In the genomic region with DNA sequence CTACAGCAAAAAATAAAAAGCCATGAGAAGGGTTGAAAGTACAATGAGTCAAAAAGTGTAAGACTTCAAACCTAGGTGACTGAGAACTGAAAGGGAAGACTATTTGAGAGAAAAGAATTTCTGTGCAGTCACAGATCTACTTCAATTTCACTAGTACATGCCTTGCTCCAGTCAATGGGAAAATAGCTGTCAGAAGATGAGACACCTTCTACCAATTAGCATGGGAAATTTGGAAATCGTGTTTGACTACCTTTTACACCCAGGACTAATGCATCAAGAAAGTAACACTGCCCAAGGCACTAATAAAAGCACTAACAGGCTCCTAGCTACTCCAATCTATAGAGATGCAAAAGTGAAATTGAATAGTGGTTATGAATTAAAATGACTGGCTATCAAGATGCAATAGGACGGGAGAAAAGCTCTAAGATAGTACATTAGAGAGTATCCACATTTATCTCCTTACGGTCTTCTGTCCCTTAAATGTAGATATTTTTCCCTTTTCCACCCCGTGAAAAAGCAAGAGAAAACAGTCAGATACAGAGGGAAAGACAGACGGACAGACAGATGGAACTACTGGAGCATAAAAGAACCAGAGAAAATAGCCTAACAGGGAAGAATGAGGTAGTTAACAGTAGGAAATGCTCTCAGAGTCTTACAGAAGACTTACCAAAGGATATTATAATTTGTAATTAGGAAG, we compare ENCODE assay signal across 9 cellular contexts. TPM values are rescaled to one million over a fixed set of nuclear protein-coding genes. Genes with fewer than 3 reads are reported as not detected.
DNase-seq lines count a peak whose midpoint lies in the region; ATAC-seq and TF ChIP-seq lines count a peak whose summit lies in the region.
"Had no signal": no experiment of that assay in that cellular context is flagged by ENCODE, and none has a peak within 500 bp of the region (broad histone marks: within the 10 kb centered on the region; RNA-seq: fewer than 3 reads in every experiment).

No MANE protein-coding gene starts in this region.

- peaks cover 0 to 25% (median 0%) of the 10 kb centered on the region in 4 donors for H3K4me1 ChIP-seq in transverse colon

- H3K4me1 Mint-ChIP-seq in activated naive CD8-positive, alpha-beta T cell treated with anti-CD3 and anti-CD28 coated beads for 36 hours = peaks cover 73% of the 10 kb centered on the region

- intact Hi-C loops in transverse colon (cut with DNase I; ENCODE audit: low total_unique reads) = no loop called here

- H3K27me3 ChIP-seq in transverse colon = no peaks in the 10 kb centered on the region

- H3K27ac Mint-ChIP-seq in activated naive CD8-positive, alpha-beta T cell treated with anti-CD3 and anti-CD28 coated beads for 36 hours = peak overlapping the region; percentile 70

- no peaks in the 10 kb centered on the region for H3K9me3 Mint-ChIP-seq in activated naive CD8-positive, alpha-beta T cell treated with anti-CD3 and anti-CD28 coated beads for 36 hours

- no peak overlapping the region for H3K4me3 ChIP-seq in transverse colon

- TF ChIP-seq CTCF in transverse colon (IDR thresholded peaks at IDR 0.05) = no peak

- TF ChIP-seq POLR2A in GM18505 (IDR thresholded peaks at IDR 0.05; ENCODE audit: borderline replicate concordance, extremely low read depth, insufficient read depth, insufficient read length) = peak; percentile 12
- TF ChIP-seq POLR2A in transverse colon (IDR thresholded peaks at IDR 0.05) = no peak

- H3K27me3 Mint-ChIP-seq in activated naive CD8-positive, alpha-beta T cell treated with anti-CD3 and anti-CD28 coated beads for 36 hours = no peaks in the 10 kb centered on the region

- peaks cover 4% of the 10 kb centered on the region for H3K36me3 Mint-ChIP-seq in activated naive CD8-positive, alpha-beta T cell treated with anti-CD3 and anti-CD28 coated beads for 36 hours

- no peak for DNase-seq in activated naive CD8-positive, alpha-beta T cell treated with anti-CD3 and anti-CD28 coated beads for 36 hours
- DNase-seq in effector CD4-positive, alpha-beta T cell = no peak
- DNase-seq in A172 (ENCODE audit: low spot score) (no peak), transverse colon (no peak), DMS153 treated with DMSO at 0.1 percent for 48 hours (lab: John Stamatoyannopoulos, UW; ENCODE audit: unreplicated experiment) (no peak)

- in situ Hi-C loops in transverse colon (cut with MboI; ENCODE audit: low pct_ligation_motif_present in 1 of 4, low pct_unique_long_range_greater_than_20kb in 1 of 4, low sequenced_read_pairs in 3 of 4) = no loop called here

- peak overlapping the region; percentile 49 for H3K4me3 Mint-ChIP-seq in activated naive CD8-positive, alpha-beta T cell treated with anti-CD3 and anti-CD28 coated beads for 36 hours

- no peaks in the 10 kb centered on the region for H3K36me3 ChIP-seq in transverse colon

- WGBS in transverse colon (ENCODE audit: low coverage in 1 of 2), 2 donors = 74 to 75% methylated on average over 5 of the region's 5 CpGs

- ATAC-seq in GM18505 (IDR thresholded peaks at IDR 0.05; ENCODE audit: unreplicated experiment) (peak; percentile 38), GM21447 (IDR thresholded peaks at IDR 0.05; ENCODE audit: unreplicated experiment) (peak; percentile 40), HG03280 (IDR thresholded peaks at IDR 0.05; ENCODE audit: unreplicated experiment) (peak; percentile 51)

- H3K27ac ChIP-seq in transverse colon = no peak overlapping the region
- H3K27ac ChIP-seq: RWPE1 had no signal

- TF ChIP-seq EP300 in transverse colon (IDR thresholded peaks at IDR 0.05; ENCODE audit: low read depth) = no peak

- H3K9me3 ChIP-seq in transverse colon = no peaks in the 10 kb centered on the region

RNA-seq across cellular contexts. Expression of a gene that starts 15.2 kb away (rescaled TPM):
- 10 to 100 TPM; 11.4 to 11.6 TPM for total RNA-seq in activated naive CD8-positive, alpha-beta T cell treated with anti-CD3 and anti-CD28 coated beads for 36 hours
- 28.3 and 28.7 TPM in 2 replicates for total RNA-seq in A172 (2014; rRNA removed; shearing (Covaris generic))
- total RNA-seq in transverse colon = 10 to 100 TPM in 3 of 4 donors, 1 to 10 TPM in 1; 7.8 to 18.7 (median 16.4) TPM

RNA-seq across cellular contexts. Expression of a gene that starts 15.4 kb away (rescaled TPM):
- total RNA-seq in activated naive CD8-positive, alpha-beta T cell treated with anti-CD3 and anti-CD28 coated beads for 36 hours = 10 to 100 TPM; 16.4 to 16.8 TPM
- 37.6 and 46.2 TPM in 2 replicates for total RNA-seq in A172 (2014; rRNA removed; shearing (Covaris generic))
- 10 to 100 TPM; 21.0 to 47.8 (median 31.6) TPM for total RNA-seq in transverse colon
